In the genomic region with DNA sequence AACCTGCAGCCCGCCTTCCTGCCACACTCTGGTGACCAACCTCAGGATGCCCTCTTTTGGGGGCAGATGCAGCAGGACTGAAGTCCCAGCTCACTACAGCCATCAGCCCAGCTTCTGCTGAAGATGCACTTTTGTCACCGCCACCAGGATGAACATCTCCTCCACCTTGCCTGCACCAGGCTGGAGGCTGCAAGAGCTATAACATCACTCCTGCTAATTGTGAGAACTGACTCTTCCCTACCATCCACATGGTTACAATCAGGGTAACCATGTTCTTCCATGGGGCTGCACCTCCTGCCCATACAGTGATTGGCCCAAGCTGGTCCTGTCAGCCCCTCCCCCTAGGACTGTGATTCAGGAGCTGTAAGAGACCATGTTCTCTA, we compare ENCODE assay signal across 1 cellular context.
TF ChIP-seq lines count a peak whose summit lies in the region.

No MANE protein-coding gene starts in this region.

TF ChIP-seq in HepG2, 621 proteins besides CTCF, POLR2A, EP300 and RAD21 (continued from another document and continues in another):
- TF ChIP-seq, protein P1, sequence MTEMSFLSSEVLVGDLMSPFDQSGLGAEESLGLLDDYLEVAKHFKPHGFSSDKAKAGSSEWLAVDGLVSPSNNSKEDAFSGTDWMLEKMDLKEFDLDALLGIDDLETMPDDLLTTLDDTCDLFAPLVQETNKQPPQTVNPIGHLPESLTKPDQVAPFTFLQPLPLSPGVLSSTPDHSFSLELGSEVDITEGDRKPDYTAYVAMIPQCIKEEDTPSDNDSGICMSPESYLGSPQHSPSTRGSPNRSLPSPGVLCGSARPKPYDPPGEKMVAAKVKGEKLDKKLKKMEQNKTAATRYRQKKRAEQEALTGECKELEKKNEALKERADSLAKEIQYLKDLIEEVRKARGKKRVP (CRISPR knock-in tag; IDR thresholded peaks at IDR 0.05), result no peak
- TF ChIP-seq, protein P2, sequence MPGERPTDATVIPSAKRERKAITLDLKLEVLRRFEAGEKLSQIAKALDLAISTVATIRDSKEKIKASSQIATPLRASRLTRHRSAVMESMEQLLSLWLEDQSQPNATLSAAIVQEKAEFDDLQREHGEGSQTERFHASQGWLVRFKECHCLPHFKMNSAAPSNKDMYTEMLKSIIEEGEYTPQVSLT (CRISPR knock-in tag; IDR thresholded peaks at IDR 0.05; ENCODE audit: borderline replicate concordance, low read depth), result no peak
- no peak for TF ChIP-seq KAT7 (CRISPR knock-in tag; IDR thresholded peaks at IDR 0.05; ENCODE audit: borderline replicate concordance)
- TF ChIP-seq, protein P3, sequence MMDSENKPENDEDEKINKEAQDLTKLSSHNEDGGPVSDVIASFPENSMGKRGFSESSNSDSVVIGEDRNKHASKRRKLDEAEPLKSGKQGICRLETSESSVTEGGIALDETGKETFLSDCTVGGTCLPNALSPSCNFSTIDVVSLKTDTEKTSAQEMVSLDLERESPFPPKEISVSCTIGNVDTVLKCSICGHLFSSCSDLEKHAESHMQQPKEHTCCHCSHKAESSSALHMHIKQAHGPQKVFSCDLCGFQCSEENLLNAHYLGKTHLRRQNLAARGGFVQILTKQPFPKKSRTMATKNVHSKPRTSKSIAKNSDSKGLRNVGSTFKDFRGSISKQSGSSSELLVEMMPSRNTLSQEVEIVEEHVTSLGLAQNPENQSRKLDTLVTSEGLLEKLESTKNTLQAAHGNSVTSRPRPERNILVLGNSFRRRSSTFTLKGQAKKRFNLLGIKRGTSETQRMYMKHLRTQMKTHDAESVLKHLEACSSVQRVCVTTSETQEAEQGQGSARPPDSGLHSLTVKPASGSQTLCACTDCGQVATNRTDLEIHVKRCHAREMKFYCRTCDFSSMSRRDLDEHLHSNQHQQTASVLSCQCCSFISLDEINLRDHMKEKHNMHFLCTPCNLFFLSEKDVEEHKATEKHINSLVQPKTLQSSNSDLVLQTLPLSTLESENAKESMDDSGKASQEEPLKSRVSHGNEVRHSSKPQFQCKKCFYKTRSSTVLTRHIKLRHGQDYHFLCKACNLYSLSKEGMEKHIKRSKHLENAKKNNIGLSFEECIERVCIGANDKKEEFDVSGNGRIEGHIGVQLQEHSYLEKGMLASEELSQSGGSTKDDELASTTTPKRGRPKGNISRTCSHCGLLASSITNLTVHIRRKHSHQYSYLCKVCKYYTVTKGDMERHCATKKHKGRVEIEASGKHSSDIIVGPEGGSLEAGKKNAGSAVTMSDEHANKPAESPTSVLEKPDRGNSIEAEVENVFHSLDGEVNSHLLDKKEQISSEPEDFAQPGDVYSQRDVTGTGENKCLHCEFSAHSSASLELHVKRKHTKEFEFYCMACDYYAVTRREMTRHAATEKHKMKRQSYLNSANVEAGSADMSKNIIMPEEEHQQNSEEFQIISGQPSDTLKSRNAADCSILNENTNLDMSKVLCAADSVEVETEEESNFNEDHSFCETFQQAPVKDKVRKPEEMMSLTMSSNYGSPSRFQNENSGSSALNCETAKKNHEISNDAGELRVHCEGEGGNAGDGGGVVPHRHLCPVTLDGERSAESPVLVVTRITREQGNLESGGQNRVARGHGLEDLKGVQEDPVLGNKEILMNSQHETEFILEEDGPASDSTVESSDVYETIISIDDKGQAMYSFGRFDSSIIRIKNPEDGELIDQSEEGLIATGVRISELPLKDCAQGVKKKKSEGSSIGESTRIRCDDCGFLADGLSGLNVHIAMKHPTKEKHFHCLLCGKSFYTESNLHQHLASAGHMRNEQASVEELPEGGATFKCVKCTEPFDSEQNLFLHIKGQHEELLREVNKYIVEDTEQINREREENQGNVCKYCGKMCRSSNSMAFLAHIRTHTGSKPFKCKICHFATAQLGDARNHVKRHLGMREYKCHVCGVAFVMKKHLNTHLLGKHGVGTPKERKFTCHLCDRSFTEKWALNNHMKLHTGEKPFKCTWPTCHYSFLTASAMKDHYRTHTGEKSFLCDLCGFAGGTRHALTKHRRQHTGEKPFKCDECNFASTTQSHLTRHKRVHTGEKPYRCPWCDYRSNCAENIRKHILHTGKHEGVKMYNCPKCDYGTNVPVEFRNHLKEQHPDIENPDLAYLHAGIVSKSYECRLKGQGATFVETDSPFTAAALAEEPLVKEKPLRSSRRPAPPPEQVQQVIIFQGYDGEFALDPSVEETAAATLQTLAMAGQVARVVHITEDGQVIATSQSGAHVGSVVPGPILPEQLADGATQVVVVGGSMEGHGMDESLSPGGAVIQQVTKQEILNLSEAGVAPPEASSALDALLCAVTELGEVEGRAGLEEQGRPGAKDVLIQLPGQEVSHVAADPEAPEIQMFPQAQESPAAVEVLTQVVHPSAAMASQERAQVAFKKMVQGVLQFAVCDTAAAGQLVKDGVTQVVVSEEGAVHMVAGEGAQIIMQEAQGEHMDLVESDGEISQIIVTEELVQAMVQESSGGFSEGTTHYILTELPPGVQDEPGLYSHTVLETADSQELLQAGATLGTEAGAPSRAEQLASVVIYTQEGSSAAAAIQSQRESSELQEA (CRISPR knock-in tag; IDR thresholded peaks at IDR 0.05; ENCODE audit: not compliant biosample characterization), result no peak
- TF ChIP-seq ZNF768 (CRISPR knock-in tag; IDR thresholded peaks at IDR 0.05), result 0 out of 2 replicates have a peak, but pooled peaks have one; percentile 25
- 0 out of 2 replicates have a peak, but pooled peaks have one; percentile 31 for TF ChIP-seq ZNF891 (CRISPR knock-in tag; IDR thresholded peaks at IDR 0.05)
- TF ChIP-seq RCOR2 (CRISPR knock-in tag; IDR thresholded peaks at IDR 0.05), result no peak
- 0 out of 2 replicates have a peak, but pooled peaks have one; percentile 10 for TF ChIP-seq ZNF383 (CRISPR knock-in tag; IDR thresholded peaks at IDR 0.05; ENCODE audit: borderline replicate concordance)
- TF ChIP-seq ZC3H13 (CRISPR knock-in tag; IDR thresholded peaks at IDR 0.05), result 0 out of 2 replicates have a peak, but pooled peaks have one; percentile 15
- no peak for TF ChIP-seq TAF1 (CRISPR knock-in tag; IDR thresholded peaks at IDR 0.05)
- no peak for TF ChIP-seq PHF20 (CRISPR knock-in tag; IDR thresholded peaks at IDR 0.05)
- TF ChIP-seq, protein P4, sequence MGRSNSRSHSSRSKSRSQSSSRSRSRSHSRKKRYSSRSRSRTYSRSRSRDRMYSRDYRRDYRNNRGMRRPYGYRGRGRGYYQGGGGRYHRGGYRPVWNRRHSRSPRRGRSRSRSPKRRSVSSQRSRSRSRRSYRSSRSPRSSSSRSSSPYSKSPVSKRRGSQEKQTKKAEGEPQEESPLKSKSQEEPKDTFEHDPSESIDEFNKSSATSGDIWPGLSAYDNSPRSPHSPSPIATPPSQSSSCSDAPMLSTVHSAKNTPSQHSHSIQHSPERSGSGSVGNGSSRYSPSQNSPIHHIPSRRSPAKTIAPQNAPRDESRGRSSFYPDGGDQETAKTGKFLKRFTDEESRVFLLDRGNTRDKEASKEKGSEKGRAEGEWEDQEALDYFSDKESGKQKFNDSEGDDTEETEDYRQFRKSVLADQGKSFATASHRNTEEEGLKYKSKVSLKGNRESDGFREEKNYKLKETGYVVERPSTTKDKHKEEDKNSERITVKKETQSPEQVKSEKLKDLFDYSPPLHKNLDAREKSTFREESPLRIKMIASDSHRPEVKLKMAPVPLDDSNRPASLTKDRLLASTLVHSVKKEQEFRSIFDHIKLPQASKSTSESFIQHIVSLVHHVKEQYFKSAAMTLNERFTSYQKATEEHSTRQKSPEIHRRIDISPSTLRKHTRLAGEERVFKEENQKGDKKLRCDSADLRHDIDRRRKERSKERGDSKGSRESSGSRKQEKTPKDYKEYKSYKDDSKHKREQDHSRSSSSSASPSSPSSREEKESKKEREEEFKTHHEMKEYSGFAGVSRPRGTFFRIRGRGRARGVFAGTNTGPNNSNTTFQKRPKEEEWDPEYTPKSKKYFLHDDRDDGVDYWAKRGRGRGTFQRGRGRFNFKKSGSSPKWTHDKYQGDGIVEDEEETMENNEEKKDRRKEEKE (IDR thresholded peaks at IDR 0.05), result no peak
- TF ChIP-seq HNF4A (CRISPR knock-in tag; IDR thresholded peaks at IDR 0.05), result no peak
- no peak for TF ChIP-seq KAT2B (IDR thresholded peaks at IDR 0.05; ENCODE audit: borderline replicate concordance, low read depth, low read length)
- peak; percentile 69; the same call in 1 of the 2 replicates for TF ChIP-seq ARID2 (CRISPR knock-in tag; IDR thresholded peaks at IDR 0.05; ENCODE audit: borderline replicate concordance)
- TF ChIP-seq, protein P5, sequence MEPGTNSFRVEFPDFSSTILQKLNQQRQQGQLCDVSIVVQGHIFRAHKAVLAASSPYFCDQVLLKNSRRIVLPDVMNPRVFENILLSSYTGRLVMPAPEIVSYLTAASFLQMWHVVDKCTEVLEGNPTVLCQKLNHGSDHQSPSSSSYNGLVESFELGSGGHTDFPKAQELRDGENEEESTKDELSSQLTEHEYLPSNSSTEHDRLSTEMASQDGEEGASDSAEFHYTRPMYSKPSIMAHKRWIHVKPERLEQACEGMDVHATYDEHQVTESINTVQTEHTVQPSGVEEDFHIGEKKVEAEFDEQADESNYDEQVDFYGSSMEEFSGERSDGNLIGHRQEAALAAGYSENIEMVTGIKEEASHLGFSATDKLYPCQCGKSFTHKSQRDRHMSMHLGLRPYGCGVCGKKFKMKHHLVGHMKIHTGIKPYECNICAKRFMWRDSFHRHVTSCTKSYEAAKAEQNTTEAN (CRISPR knock-in tag; conservative IDR thresholded peaks at IDR 0.05), result no peak
- TF ChIP-seq, protein P6, sequence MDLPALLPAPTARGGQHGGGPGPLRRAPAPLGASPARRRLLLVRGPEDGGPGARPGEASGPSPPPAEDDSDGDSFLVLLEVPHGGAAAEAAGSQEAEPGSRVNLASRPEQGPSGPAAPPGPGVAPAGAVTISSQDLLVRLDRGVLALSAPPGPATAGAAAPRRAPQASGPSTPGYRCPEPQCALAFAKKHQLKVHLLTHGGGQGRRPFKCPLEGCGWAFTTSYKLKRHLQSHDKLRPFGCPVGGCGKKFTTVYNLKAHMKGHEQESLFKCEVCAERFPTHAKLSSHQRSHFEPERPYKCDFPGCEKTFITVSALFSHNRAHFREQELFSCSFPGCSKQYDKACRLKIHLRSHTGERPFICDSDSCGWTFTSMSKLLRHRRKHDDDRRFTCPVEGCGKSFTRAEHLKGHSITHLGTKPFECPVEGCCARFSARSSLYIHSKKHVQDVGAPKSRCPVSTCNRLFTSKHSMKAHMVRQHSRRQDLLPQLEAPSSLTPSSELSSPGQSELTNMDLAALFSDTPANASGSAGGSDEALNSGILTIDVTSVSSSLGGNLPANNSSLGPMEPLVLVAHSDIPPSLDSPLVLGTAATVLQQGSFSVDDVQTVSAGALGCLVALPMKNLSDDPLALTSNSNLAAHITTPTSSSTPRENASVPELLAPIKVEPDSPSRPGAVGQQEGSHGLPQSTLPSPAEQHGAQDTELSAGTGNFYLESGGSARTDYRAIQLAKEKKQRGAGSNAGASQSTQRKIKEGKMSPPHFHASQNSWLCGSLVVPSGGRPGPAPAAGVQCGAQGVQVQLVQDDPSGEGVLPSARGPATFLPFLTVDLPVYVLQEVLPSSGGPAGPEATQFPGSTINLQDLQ (CRISPR knock-in tag; IDR thresholded peaks at IDR 0.05), result no peak
- TF ChIP-seq CEBPG (CRISPR knock-in tag; IDR thresholded peaks at IDR 0.05), result no peak
- TF ChIP-seq, protein P7, sequence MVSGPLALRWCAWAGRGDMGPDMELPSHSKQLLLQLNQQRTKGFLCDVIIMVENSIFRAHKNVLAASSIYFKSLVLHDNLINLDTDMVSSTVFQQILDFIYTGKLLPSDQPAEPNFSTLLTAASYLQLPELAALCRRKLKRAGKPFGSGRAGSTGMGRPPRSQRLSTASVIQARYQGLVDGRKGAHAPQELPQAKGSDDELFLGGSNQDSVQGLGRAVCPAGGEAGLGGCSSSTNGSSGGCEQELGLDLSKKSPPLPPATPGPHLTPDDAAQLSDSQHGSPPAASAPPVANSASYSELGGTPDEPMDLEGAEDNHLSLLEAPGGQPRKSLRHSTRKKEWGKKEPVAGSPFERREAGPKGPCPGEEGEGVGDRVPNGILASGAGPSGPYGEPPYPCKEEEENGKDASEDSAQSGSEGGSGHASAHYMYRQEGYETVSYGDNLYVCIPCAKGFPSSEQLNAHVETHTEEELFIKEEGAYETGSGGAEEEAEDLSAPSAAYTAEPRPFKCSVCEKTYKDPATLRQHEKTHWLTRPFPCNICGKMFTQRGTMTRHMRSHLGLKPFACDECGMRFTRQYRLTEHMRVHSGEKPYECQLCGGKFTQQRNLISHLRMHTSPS (CRISPR knock-in tag; IDR thresholded peaks at IDR 0.05; ENCODE audit: low read depth), result no peak
- no peak for TF ChIP-seq MED1 (CRISPR knock-in tag; IDR thresholded peaks at IDR 0.05)
- no peak for TF ChIP-seq KDM5B (CRISPR knock-in tag; IDR thresholded peaks at IDR 0.05; ENCODE audit: borderline replicate concordance)
- TF ChIP-seq NKX3-1 (CRISPR knock-in tag; IDR thresholded peaks at IDR 0.05), result no peak
- peak; percentile 76 to 92 for TF ChIP-seq MAFK (conservative IDR thresholded peaks at IDR 0.05 in 1 of 2, IDR thresholded peaks at IDR 0.05 in 1 of 2; ENCODE audit: low read length in 2 of 2)
- TF ChIP-seq, protein P8, sequence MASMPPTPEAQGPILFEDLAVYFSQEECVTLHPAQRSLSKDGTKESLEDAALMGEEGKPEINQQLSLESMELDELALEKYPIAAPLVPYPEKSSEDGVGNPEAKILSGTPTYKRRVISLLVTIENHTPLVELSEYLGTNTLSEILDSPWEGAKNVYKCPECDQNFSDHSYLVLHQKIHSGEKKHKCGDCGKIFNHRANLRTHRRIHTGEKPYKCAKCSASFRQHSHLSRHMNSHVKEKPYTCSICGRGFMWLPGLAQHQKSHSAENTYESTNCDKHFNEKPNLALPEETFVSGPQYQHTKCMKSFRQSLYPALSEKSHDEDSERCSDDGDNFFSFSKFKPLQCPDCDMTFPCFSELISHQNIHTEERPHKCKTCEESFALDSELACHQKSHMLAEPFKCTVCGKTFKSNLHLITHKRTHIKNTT (CRISPR knock-in tag; IDR thresholded peaks at IDR 0.05), result no peak
- TF ChIP-seq ZNF724P (CRISPR knock-in tag; IDR thresholded peaks at IDR 0.05; ENCODE audit: borderline replicate concordance), result no peak
- TF ChIP-seq IRX3 (CRISPR knock-in tag; IDR thresholded peaks at IDR 0.05; ENCODE audit: borderline replicate concordance, low read depth), result 0 out of 2 replicates have a peak, but pooled peaks have one; percentile 35
- no peak for TF ChIP-seq ZNF446 (CRISPR knock-in tag; IDR thresholded peaks at IDR 0.05)
